Comparison of ENCODE assay signal across 1 cellular context in the genomic region with DNA sequence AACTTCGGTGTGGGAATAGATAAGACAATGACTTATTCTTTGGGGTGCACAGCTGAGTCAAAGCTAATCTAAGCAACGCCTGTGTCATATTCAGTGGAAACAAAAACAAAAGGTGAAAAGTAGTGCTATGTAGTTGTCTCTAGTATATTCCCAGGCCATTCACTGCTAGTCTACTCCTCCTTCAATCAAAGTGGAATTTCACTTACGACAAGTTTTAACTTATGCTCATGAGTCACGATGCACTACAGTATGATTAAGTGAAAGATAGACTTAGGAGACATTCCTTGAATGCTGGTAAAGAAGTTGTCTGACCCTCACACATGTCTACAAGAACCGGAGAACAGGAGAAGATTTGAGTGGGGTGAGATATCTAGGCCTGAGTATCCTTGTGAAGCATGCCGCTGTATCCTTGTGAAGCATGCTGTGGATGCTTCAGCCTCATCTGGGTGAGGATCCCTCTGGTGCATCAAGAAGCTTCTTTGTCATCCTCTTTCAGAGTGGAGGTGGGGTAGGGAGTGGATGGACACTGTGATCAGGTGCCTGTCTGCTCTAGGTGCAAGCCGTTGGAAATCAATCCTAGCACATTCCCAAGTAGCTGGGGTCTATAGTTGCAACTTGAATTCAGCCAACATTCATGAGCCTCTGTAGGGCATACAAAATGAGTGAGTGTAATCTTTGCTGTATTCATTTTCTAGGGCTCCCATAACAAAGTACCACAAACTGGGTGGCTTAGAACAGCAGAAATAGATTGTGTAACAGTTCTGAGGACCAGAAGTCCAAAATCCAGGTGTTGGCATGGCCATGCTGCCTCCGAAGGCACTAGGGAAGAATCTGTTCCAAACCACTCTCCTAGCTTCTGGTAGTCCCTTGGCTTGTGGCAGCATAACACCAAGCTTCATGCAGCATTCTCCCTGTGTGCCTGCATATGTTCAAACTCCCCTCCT.
TF ChIP-seq lines count a peak whose summit lies in the region.

No MANE protein-coding gene starts in this region.

TF ChIP-seq in GM12878, 131 proteins besides CTCF, POLR2A, EP300 and RAD21:
- no peak for TF ChIP-seq BRCA1 (IDR thresholded peaks at IDR 0.05; ENCODE audit: low read depth, low read length)
- TF ChIP-seq SMAD5 (IDR thresholded peaks at IDR 0.05; ENCODE audit: low read depth), result no peak
- no peak for TF ChIP-seq CEBPB (IDR thresholded peaks at IDR 0.05; ENCODE audit: borderline replicate concordance in 1 of 2, low read depth in 2 of 2, low read length in 2 of 2)
- no peak for TF ChIP-seq NRF1 (conservative IDR thresholded peaks at IDR 0.05; ENCODE audit: low read depth, low read length)
- TF ChIP-seq, protein P1, sequence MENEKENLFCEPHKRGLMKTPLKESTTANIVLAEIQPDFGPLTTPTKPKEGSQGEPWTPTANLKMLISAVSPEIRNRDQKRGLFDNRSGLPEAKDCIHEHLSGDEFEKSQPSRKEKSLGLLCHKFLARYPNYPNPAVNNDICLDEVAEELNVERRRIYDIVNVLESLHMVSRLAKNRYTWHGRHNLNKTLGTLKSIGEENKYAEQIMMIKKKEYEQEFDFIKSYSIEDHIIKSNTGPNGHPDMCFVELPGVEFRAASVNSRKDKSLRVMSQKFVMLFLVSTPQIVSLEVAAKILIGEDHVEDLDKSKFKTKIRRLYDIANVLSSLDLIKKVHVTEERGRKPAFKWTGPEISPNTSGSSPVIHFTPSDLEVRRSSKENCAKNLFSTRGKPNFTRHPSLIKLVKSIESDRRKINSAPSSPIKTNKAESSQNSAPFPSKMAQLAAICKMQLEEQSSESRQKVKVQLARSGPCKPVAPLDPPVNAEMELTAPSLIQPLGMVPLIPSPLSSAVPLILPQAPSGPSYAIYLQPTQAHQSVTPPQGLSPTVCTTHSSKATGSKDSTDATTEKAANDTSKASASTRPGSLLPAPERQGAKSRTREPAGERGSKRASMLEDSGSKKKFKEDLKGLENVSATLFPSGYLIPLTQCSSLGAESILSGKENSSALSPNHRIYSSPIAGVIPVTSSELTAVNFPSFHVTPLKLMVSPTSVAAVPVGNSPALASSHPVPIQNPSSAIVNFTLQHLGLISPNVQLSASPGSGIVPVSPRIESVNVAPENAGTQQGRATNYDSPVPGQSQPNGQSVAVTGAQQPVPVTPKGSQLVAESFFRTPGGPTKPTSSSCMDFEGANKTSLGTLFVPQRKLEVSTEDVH (IDR thresholded peaks at IDR 0.05; ENCODE audit: low read depth, partially characterized antibody), result no peak
- TF ChIP-seq RFX5 (IDR thresholded peaks at IDR 0.05; ENCODE audit: low read depth, low read length), result no peak
- TF ChIP-seq, protein P2, sequence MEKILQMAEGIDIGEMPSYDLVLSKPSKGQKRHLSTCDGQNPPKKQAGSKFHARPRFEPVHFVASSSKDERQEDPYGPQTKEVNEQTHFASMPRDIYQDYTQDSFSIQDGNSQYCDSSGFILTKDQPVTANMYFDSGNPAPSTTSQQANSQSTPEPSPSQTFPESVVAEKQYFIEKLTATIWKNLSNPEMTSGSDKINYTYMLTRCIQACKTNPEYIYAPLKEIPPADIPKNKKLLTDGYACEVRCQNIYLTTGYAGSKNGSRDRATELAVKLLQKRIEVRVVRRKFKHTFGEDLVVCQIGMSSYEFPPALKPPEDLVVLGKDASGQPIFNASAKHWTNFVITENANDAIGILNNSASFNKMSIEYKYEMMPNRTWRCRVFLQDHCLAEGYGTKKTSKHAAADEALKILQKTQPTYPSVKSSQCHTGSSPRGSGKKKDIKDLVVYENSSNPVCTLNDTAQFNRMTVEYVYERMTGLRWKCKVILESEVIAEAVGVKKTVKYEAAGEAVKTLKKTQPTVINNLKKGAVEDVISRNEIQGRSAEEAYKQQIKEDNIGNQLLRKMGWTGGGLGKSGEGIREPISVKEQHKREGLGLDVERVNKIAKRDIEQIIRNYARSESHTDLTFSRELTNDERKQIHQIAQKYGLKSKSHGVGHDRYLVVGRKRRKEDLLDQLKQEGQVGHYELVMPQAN (conservative IDR thresholded peaks at IDR 0.05), result no peak
- TF ChIP-seq, protein P3, sequence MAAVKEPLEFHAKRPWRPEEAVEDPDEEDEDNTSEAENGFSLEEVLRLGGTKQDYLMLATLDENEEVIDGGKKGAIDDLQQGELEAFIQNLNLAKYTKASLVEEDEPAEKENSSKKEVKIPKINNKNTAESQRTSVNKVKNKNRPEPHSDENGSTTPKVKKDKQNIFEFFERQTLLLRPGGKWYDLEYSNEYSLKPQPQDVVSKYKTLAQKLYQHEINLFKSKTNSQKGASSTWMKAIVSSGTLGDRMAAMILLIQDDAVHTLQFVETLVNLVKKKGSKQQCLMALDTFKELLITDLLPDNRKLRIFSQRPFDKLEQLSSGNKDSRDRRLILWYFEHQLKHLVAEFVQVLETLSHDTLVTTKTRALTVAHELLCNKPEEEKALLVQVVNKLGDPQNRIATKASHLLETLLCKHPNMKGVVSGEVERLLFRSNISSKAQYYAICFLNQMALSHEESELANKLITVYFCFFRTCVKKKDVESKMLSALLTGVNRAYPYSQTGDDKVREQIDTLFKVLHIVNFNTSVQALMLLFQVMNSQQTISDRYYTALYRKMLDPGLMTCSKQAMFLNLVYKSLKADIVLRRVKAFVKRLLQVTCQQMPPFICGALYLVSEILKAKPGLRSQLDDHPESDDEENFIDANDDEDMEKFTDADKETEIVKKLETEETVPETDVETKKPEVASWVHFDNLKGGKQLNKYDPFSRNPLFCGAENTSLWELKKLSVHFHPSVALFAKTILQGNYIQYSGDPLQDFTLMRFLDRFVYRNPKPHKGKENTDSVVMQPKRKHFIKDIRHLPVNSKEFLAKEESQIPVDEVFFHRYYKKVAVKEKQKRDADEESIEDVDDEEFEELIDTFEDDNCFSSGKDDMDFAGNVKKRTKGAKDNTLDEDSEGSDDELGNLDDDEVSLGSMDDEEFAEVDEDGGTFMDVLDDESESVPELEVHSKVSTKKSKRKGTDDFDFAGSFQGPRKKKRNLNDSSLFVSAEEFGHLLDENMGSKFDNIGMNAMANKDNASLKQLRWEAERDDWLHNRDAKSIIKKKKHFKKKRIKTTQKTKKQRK (IDR thresholded peaks at IDR 0.05; ENCODE audit: low read depth, low read length), result no peak
- TF ChIP-seq TCF7 (IDR thresholded peaks at IDR 0.05; ENCODE audit: borderline replicate concordance), result no peak
- no peak for TF ChIP-seq MEF2A (IDR thresholded peaks at IDR 0.05; ENCODE audit: insufficient read depth, low read depth, low read length)
- TF ChIP-seq IRF4 (IDR thresholded peaks at IDR 0.05; ENCODE audit: low read depth, low read length), result no peak
- no peak for TF ChIP-seq GATAD2B (conservative IDR thresholded peaks at IDR 0.05; ENCODE audit: low read depth)
- TF ChIP-seq, protein P4, sequence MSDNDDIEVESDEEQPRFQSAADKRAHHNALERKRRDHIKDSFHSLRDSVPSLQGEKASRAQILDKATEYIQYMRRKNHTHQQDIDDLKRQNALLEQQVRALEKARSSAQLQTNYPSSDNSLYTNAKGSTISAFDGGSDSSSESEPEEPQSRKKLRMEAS (IDR thresholded peaks at IDR 0.05; ENCODE audit: low read depth, low read length), result no peak
